ENCODE assay signal across 8 cellular contexts in the genomic region with DNA sequence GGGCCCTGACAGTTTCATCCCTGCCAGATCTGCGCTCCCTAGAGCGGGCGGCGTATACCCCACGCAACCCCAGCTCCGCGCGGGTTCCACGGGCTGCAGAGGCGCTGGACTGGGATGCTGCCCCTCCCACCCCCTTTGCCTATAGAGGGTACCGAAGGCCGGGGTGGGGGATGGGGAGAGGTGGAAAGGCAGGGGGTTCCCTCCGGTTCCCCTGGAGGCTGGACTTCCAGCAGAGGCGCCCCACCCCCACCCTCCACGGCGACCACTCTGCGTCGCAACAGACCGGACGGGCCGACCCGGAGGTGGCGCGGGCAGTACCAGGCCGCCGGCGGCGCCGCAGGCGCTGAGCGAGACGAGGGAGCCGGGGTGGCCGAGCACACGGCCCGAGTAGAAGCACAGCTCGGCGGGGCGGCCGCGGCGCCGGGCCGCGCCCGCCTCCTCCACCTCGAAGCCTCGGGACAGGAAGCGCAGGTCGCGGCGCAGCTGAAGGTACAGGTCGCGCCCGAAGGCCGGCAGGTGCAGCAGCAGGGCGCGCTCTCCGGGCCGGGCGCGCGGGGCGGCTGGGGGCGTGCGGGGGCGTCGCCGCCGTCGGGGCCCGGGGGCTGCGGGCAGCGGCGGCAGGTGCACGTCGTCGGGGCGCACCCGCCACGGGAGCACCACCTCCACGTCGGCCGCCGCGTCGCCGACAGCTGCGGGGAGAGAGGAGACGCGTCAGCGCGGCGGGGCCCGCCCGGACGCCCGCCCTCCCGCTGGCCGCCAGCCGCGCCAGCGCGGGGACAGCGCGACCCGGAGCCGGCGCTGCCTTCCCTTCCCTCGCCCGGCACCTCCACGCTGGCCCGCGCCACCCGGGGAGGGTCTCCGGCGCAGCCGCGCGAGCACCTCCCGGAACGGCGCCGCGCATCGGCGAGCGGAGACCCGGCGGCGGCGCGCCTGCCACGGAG. TPM values are rescaled to one million over a fixed set of nuclear protein-coding genes. Genes with fewer than 3 reads are reported as not detected.
DNase-seq lines count a peak whose midpoint lies in the region; ATAC-seq and TF ChIP-seq lines count a peak whose summit lies in the region.

No MANE protein-coding gene starts in this region.

- 6% methylated on average over 134 of the region's 134 CpGs for WGBS in right cardiac atrium

- H3K27ac ChIP-seq in CD4-positive, CD25-positive, alpha-beta regulatory T cell (ENCODE audit: insufficient read depth, low read length, poor library complexity, severe bottlenecking): no peak overlapping the region
- H3K27ac ChIP-seq in HEK293 (ENCODE audit: extremely low read depth, low read depth, low read length): peak overlapping the region; percentile 78; the same call in 1 of the 2 replicates
- H3K27ac ChIP-seq in right cardiac atrium (ENCODE audit: low read length): peak overlapping the region; percentile 21
- peak overlapping the region; percentile 56 for H3K27ac ChIP-seq in skeletal muscle tissue (ENCODE audit: low read depth, low read length)

- H3K9ac ChIP-seq in skeletal muscle tissue (ENCODE audit: low read depth in 1 of 3, low read length in 3 of 3): peak overlapping the region; percentile 63 to 85 (median 74)

- H3K36me3 ChIP-seq in CD4-positive, CD25-positive, alpha-beta regulatory T cell (ENCODE audit: control insufficient read depth, insufficient read depth, low read length): no peaks in the 10 kb centered on the region
- peaks cover 0 to 4% of the 10 kb centered on the region in 2 experiments; a peak in 1 of 3 replicates for H3K36me3 ChIP-seq in HEK293 (ENCODE audit: control insufficient read depth in 2 of 2, insufficient read depth in 1 of 2, low read length in 2 of 2)
- H3K36me3 ChIP-seq in skeletal muscle tissue (ENCODE audit: control insufficient read depth in 3 of 3, insufficient read depth in 3 of 3, low read length in 3 of 3): peaks cover 0 to 3% (median 2%) of the 10 kb centered on the region in 3 donors

- POLR2A ChIA-PET in HEK293 (lab: Yijun Ruan, JAX): interaction anchor here (2.7 kb wide), 1 partner anchor 9 kb away, joined by 9 read pairs; no protein-coding TSS in a partner anchor

- peaks cover 0 to 2% (median 0%) of the 10 kb centered on the region in 7 donors for H3K9me3 Mint-ChIP-seq in CD4-positive, CD25-positive, alpha-beta regulatory T cell
- no peaks in the 10 kb centered on the region for H3K9me3 Mint-ChIP-seq in activated T-cell treated with anti-CD3 and anti-CD28 coated beads, Interleukin-2, amount 50 U/mL, for 4 hours

- CTCF ChIA-PET in HEK293 (lab: Yijun Ruan, JAX): interaction anchor here (0.7 to 5.4 kb wide), 6 partner anchors 8 to 529 kb away, joined by 3 to 69 read pairs (median 6); no protein-coding TSS in a partner anchor

- TF ChIP-seq CTCF in HEK293 (tag by site-specific recombination; IDR thresholded peaks at IDR 0.05): no peak

- H3K4me3 ChIP-seq in CD4-positive, CD25-positive, alpha-beta regulatory T cell (ENCODE audit: low read depth, low read length): no peak overlapping the region
- H3K4me3 ChIP-seq in HEK293 (ENCODE audit: low read depth, low read length): peak overlapping the region; percentile 72
- H3K4me3 ChIP-seq in right cardiac atrium (ENCODE audit: low read length): peak overlapping the region; percentile 59
- peak overlapping the region in 2 of 3 donors; percentile 81 to 84 for H3K4me3 ChIP-seq in skeletal muscle tissue (ENCODE audit: low read length in 3 of 3)

- peaks cover 4% of the 10 kb centered on the region for H3K36me3 Mint-ChIP-seq in CD4-positive, CD25-positive, alpha-beta regulatory T cell
- no peaks in the 10 kb centered on the region for H3K36me3 Mint-ChIP-seq in activated T-cell treated with anti-CD3 and anti-CD28 coated beads, Interleukin-2, amount 50 U/mL, for 4 hours (ENCODE audit: insufficient read depth)

- peaks cover 15% of the 10 kb centered on the region for H3K27me3 Mint-ChIP-seq in CD4-positive, CD25-positive, alpha-beta regulatory T cell
- no peaks in the 10 kb centered on the region for H3K27me3 Mint-ChIP-seq in activated T-cell treated with anti-CD3 and anti-CD28 coated beads, Interleukin-2, amount 50 U/mL, for 4 hours (ENCODE audit: low read depth)

- peak overlapping the region; percentile 81 to 89 (median 86) for H3K4me3 Mint-ChIP-seq in CD4-positive, CD25-positive, alpha-beta regulatory T cell
- H3K4me3 Mint-ChIP-seq in activated T-cell treated with anti-CD3 and anti-CD28 coated beads, Interleukin-2, amount 50 U/mL, for 4 hours: peak overlapping the region; percentile 69

- peak in 1 of 2 donors; percentile 3 for ATAC-seq in CD4-positive, CD25-positive, alpha-beta regulatory T cell (ENCODE audit: low read depth in 2 of 2)
- ATAC-seq in activated T-cell treated with anti-CD3 and anti-CD28 coated beads, Interleukin-2, amount 50 U/mL, for 4 hours: peak; percentile 34 to 45
- ATAC-seq in right cardiac atrium (no peak), GM18907 (IDR thresholded peaks at IDR 0.05; ENCODE audit: unreplicated experiment) (no peak), GM19467 (IDR thresholded peaks at IDR 0.05; ENCODE audit: unreplicated experiment) (no peak)

- peak in 2 of 3 donors; percentile 27 to 35 for DNase-seq in CD4-positive, CD25-positive, alpha-beta regulatory T cell
- DNase-seq in activated T-cell treated with anti-CD3 and anti-CD28 coated beads, Interleukin-2, amount 50 U/mL, for 4 hours: no peak
- DNase-seq in right cardiac atrium: peak in 2 of 3 donors; percentile 54 to 63
- no peak for DNase-seq in GOT3 (lab: John Stamatoyannopoulos, UW)

- peak overlapping the region in 2 of 3 donors; percentile 41 to 42 for H3K27ac Mint-ChIP-seq in CD4-positive, CD25-positive, alpha-beta regulatory T cell

- H3K27me3 ChIP-seq in CD4-positive, CD25-positive, alpha-beta regulatory T cell (ENCODE audit: control insufficient read depth, insufficient read depth, low read length): no peaks in the 10 kb centered on the region
- H3K27me3 ChIP-seq in right cardiac atrium (ENCODE audit: control insufficient read depth, insufficient read depth): no peaks in the 10 kb centered on the region
- no peaks in the 10 kb centered on the region for H3K27me3 ChIP-seq in skeletal muscle tissue (ENCODE audit: control insufficient read depth in 3 of 3, insufficient read depth in 3 of 3, low read length in 3 of 3)

- H3K9me3 ChIP-seq in CD4-positive, CD25-positive, alpha-beta regulatory T cell (ENCODE audit: control insufficient read depth in 2 of 2, low read length in 2 of 2): no peaks in the 10 kb centered on the region
- H3K9me3 ChIP-seq in HEK293 (ENCODE audit: control insufficient read depth, insufficient read depth, low read depth, low read length) (no peaks in the 10 kb centered on the region), right cardiac atrium (ENCODE audit: control insufficient read depth, low read length) (no peaks in the 10 kb centered on the region), skeletal muscle tissue (ENCODE audit: control insufficient read depth in 3 of 3, low read length in 3 of 3) (no peaks in the 10 kb centered on the region)

- H3K4me1 ChIP-seq in CD4-positive, CD25-positive, alpha-beta regulatory T cell (ENCODE audit: control insufficient read depth, insufficient read depth, low read length, poor library complexity, severe bottlenecking): peaks cover 15% of the 10 kb centered on the region
- peaks cover 5% of the 10 kb centered on the region; the same call in 1 of the 2 replicates for H3K4me1 ChIP-seq in HEK293 (ENCODE audit: control insufficient read depth, insufficient read depth, low read length)
- no peaks in the 10 kb centered on the region for H3K4me1 ChIP-seq in right cardiac atrium (ENCODE audit: control insufficient read depth, insufficient read depth, low read length)
- H3K4me1 ChIP-seq in skeletal muscle tissue (ENCODE audit: control insufficient read depth in 3 of 3, insufficient read depth in 3 of 3, low read length in 3 of 3): peaks cover 7 to 36% (median 12%) of the 10 kb centered on the region in 3 donors

- intact Hi-C loops in right cardiac atrium (cut with DNase I): loop anchor here in 1 of 4 donors (10.0 kb wide), 2 partner anchors 224 to 406 kb away; no protein-coding TSS in a partner anchor

- H3K4me1 Mint-ChIP-seq in CD4-positive, CD25-positive, alpha-beta regulatory T cell: peaks cover 5 to 29% (median 16%) of the 10 kb centered on the region in 4 donors
- peaks cover 18% of the 10 kb centered on the region for H3K4me1 Mint-ChIP-seq in activated T-cell treated with anti-CD3 and anti-CD28 coated beads, Interleukin-2, amount 50 U/mL, for 4 hours (ENCODE audit: low read depth)

TF ChIP-seq in HEK293, 187 proteins besides CTCF, POLR2A, EP300 and RAD21:
- TF ChIP-seq, protein P1, sequence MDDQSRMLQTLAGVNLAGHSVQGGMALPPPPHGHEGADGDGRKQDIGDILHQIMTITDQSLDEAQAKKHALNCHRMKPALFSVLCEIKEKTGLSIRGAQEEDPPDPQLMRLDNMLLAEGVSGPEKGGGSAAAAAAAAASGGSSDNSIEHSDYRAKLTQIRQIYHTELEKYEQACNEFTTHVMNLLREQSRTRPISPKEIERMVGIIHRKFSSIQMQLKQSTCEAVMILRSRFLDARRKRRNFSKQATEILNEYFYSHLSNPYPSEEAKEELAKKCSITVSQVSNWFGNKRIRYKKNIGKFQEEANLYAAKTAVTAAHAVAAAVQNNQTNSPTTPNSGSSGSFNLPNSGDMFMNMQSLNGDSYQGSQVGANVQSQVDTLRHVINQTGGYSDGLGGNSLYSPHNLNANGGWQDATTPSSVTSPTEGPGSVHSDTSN (CRISPR knock-in tag; IDR thresholded peaks at IDR 0.05): 0 out of 2 replicates have a peak, but pooled peaks have one; percentile 6
- TF ChIP-seq, protein P2, sequence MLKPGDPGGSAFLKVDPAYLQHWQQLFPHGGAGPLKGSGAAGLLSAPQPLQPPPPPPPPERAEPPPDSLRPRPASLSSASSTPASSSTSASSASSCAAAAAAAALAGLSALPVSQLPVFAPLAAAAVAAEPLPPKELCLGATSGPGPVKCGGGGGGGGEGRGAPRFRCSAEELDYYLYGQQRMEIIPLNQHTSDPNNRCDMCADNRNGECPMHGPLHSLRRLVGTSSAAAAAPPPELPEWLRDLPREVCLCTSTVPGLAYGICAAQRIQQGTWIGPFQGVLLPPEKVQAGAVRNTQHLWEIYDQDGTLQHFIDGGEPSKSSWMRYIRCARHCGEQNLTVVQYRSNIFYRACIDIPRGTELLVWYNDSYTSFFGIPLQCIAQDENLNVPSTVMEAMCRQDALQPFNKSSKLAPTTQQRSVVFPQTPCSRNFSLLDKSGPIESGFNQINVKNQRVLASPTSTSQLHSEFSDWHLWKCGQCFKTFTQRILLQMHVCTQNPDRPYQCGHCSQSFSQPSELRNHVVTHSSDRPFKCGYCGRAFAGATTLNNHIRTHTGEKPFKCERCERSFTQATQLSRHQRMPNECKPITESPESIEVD (tag by site-specific recombination; IDR thresholded peaks at IDR 0.05): no peak
TF ChIP-seq in HEK293: peak in this region for 1.

RNA-seq across cellular contexts. Expression of a gene that starts 0.8 kb away (rescaled TPM):
- 8.2 TPM for total RNA-seq in CD4-positive, CD25-positive, alpha-beta regulatory T cell
- polyA plus RNA-seq in CD4-positive, CD25-positive, alpha-beta regulatory T cell: 1 to 10 TPM in 1 of 4 donors, under 1 TPM in 2, not detected in 1; 0.20 to 1.0 (median 0.31) TPM
- total RNA-seq in activated T-cell treated with anti-CD3 and anti-CD28 coated beads, Interleukin-2, amount 50 U/mL, for 4 hours: 1 to 10 TPM; 2.6 to 3.9 (median 3.2) TPM
- total RNA-seq in right cardiac atrium: 1 to 10 TPM; 2.4 to 6.5 (median 3.5) TPM
- polyA plus RNA-seq in right cardiac atrium: 1.2 TPM
- 5.7 TPM for total RNA-seq in skeletal muscle tissue

Comparison
In these comparisons a context has a peak if more than half of its experiments do, and no peak if none do; other contexts are left out.
1. ATAC-seq: peak in activated T-cell treated with anti-CD3 and anti-CD28 coated beads, Interleukin-2, amount 50 U/mL, for 4 hours (2 of 2); none in right cardiac atrium (0 of 2), GM18907 (single experiment) and GM19467 (single experiment).
2. DNase-seq: peak in CD4-positive, CD25-positive, alpha-beta regulatory T cell (2 of 3) and right cardiac atrium (2 of 3); none in activated T-cell treated with anti-CD3 and anti-CD28 coated beads, Interleukin-2, amount 50 U/mL, for 4 hours (single experiment) and GOT3 (single experiment).